ENCODE assay signal across 11 cellular contexts in the genomic region with DNA sequence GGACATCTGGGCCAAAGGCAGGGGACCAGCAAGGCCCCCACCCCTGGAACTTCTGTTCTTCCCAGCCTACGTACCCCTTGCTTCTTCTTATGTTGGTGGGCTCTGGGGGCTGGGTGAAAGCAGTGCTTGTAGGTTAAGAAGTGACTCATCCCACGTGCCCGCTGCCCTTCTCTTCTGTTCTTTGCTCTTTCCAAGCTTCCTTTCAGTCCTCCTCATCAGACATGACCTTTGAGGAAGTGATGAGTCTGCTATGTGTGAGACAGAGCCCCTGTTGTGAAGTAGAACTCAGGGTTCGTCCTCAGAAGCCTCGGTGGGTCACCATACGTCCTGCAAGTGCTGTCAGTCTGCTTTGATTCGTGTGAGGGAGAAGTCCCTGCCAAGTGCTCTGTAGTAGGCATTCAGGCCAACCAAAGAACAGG. TPM values are rescaled to one million over a fixed set of nuclear protein-coding genes. Genes with fewer than 3 reads are reported as not detected.
DNase-seq lines count a peak whose midpoint lies in the region; ATAC-seq and TF ChIP-seq lines count a peak whose summit lies in the region.
"Had no signal": no experiment of that assay in that cellular context is flagged by ENCODE, and none has a peak within 500 bp of the region (broad histone marks: within the 10 kb centered on the region; RNA-seq: fewer than 3 reads in every experiment).

No MANE protein-coding gene starts in this region.

- 37 to 47% methylated on average over 7 of the region's 7 CpGs for WGBS in tibial nerve, 2 donors
- WGBS in H9 (ENCODE audit: extremely low coverage, insufficient read length, low lambda C conversion rate): no CpG with 5 or more reads among the region's 7 CpGs

- H3K79me2 ChIP-seq in H9 (ENCODE audit: insufficient read depth, low read length): peaks cover 17% of the 10 kb centered on the region; the same call in 1 of the 2 replicates

- no peak overlapping the region for H4K8ac ChIP-seq in H9 (replicated peaks; ENCODE audit: insufficient read length, low read depth, low read length)

- H3K27me3 ChIP-seq in tibial nerve (no peaks in the 10 kb centered on the region), H9 (ENCODE audit: insufficient read depth, low read length) (no peaks in the 10 kb centered on the region)
- H3K27me3 ChIP-seq: ascending aorta, heart left ventricle had no signal

- no peaks in the 10 kb centered on the region for H4K20me1 ChIP-seq in H9 (ENCODE audit: control insufficient read depth, insufficient read depth, insufficient read length)

- H4K91ac ChIP-seq in H9 (ENCODE audit: insufficient read length, low read depth, low read length): no peak overlapping the region

- H3K4me1 ChIP-seq in tibial nerve (peaks cover 0 to 82% (median 33%) of the 10 kb centered on the region in 4 donors), H9 (ENCODE audit: insufficient read depth, low read length) (peaks cover 3% of the 10 kb centered on the region; the same call in 1 of the 2 replicates)

- H4K5ac ChIP-seq in H9 (ENCODE audit: insufficient read length, low read depth, low read length): no peak overlapping the region

- TF ChIP-seq CTCF in tibial nerve (IDR thresholded peaks at IDR 0.05) (no peak), H9 (conservative IDR thresholded peaks at IDR 0.05) (no peak)

- H2BK5ac ChIP-seq in H9 (ENCODE audit: insufficient read length, low read length): no peak overlapping the region

- no peaks in the 10 kb centered on the region for H3K23me2 ChIP-seq in H9 (ENCODE audit: insufficient read length, low read depth, low read length, poor library complexity, severe bottlenecking)

- no peak for TF ChIP-seq POLR2A in tibial nerve (IDR thresholded peaks at IDR 0.05)

- H2BK120ac ChIP-seq in H9 (ENCODE audit: low read depth, low read length, poor library complexity, severe bottlenecking): no peak overlapping the region

- no peak overlapping the region for H2BK20ac ChIP-seq in H9 (ENCODE audit: low read depth, low read length, poor library complexity, severe bottlenecking)

- peak overlapping the region in 3 of 4 donors; percentile 34 to 71 (median 65) for H3K27ac ChIP-seq in tibial nerve
- H3K27ac ChIP-seq in H9 (ENCODE audit: insufficient read length, low read depth, low read length): no peak overlapping the region
- H3K27ac ChIP-seq: ascending aorta had no signal

- no peak overlapping the region for H3K4me3 ChIP-seq in tibial nerve
- H3K4me3 ChIP-seq: ascending aorta, GM23338, heart left ventricle had no signal

- peaks cover 0 to 11% (median 0%) of the 10 kb centered on the region in 3 donors for H3K36me3 ChIP-seq in tibial nerve

- no peak overlapping the region for H3K4ac ChIP-seq in H9 (ENCODE audit: low read depth, low read length)

- H3K27me3 Mint-ChIP-seq in activated naive CD4-positive, alpha-beta T cell treated with anti-CD3 and anti-CD28 coated beads for 36 hours (ENCODE audit: low read depth): no peaks in the 10 kb centered on the region
- no peaks in the 10 kb centered on the region for H3K27me3 Mint-ChIP-seq in activated naive CD4-positive, alpha-beta T cell treated with anti-CD3 and anti-CD28 coated beads, Interleukin-2, amount 10 ng/mL, durations not matched to agents 7 days and 5 days
- H3K27me3 Mint-ChIP-seq in immature natural killer cell (ENCODE audit: low read depth in 3 of 3) (peaks cover 0 to 1% (median 0%) of the 10 kb centered on the region in 3 donors), H9 (ENCODE audit: low read depth) (no peaks in the 10 kb centered on the region)

- no peak overlapping the region for H3K9ac ChIP-seq in H9 (ENCODE audit: extremely low read depth, insufficient read length, low read length)

- H3K18ac ChIP-seq in H9 (ENCODE audit: insufficient read length, low read depth, low read length): no peak overlapping the region

- no peak overlapping the region for H3T11ph ChIP-seq in H9 (ENCODE audit: low read length)

- no peak for ATAC-seq in HG02938 (IDR thresholded peaks at IDR 0.05; ENCODE audit: unreplicated experiment)
- ATAC-seq: GM23338 had no signal

- no peak for TF ChIP-seq EP300 in tibial nerve (IDR thresholded peaks at IDR 0.05)

- no peak overlapping the region for H2AK5ac ChIP-seq in H9 (ENCODE audit: insufficient read length, low read length)

- H3K27ac Mint-ChIP-seq in activated naive CD4-positive, alpha-beta T cell treated with anti-CD3 and anti-CD28 coated beads for 36 hours: peak overlapping the region; percentile 20
- H3K27ac Mint-ChIP-seq in activated naive CD4-positive, alpha-beta T cell treated with anti-CD3 and anti-CD28 coated beads, Interleukin-2, amount 10 ng/mL, durations not matched to agents 7 days and 5 days: no peak overlapping the region
- H3K27ac Mint-ChIP-seq in immature natural killer cell (peak overlapping the region; percentile 41 to 88 (median 83)), H9 (no peak overlapping the region)
- H3K27ac Mint-ChIP-seq: GM23338 had no signal

- H3K4me2 ChIP-seq in H9 (ENCODE audit: insufficient read depth, insufficient read length, low read length): no peak overlapping the region
- H3K4me2 ChIP-seq: GM23338 had no signal

- no peak overlapping the region for H2BK12ac ChIP-seq in H9 (ENCODE audit: insufficient read length, low read depth, low read length)

- H3K4me1 Mint-ChIP-seq in activated naive CD4-positive, alpha-beta T cell treated with anti-CD3 and anti-CD28 coated beads for 36 hours (ENCODE audit: low read depth): peaks cover 81% of the 10 kb centered on the region
- H3K4me1 Mint-ChIP-seq in activated naive CD4-positive, alpha-beta T cell treated with anti-CD3 and anti-CD28 coated beads, Interleukin-2, amount 10 ng/mL, durations not matched to agents 7 days and 5 days: peaks cover 70% of the 10 kb centered on the region
- peaks cover 79 to 86% of the 10 kb centered on the region in 2 donors for H3K4me1 Mint-ChIP-seq in immature natural killer cell
- H3K4me1 Mint-ChIP-seq in H9: peaks cover 7 to 17% of the 10 kb centered on the region in 2 experiments

- no peak overlapping the region for H3K4me3 Mint-ChIP-seq in activated naive CD4-positive, alpha-beta T cell treated with anti-CD3 and anti-CD28 coated beads for 36 hours
- no peak overlapping the region for H3K4me3 Mint-ChIP-seq in activated naive CD4-positive, alpha-beta T cell treated with anti-CD3 and anti-CD28 coated beads, Interleukin-2, amount 10 ng/mL, durations not matched to agents 7 days and 5 days
- H3K4me3 Mint-ChIP-seq in immature natural killer cell (peak overlapping the region in 1 of 5 donors; percentile 6), H9 (no peak overlapping the region)
- H3K4me3 Mint-ChIP-seq: GM23338 had no signal

- no peak overlapping the region for H2BK15ac ChIP-seq in H9 (ENCODE audit: low read depth, low read length)

- H3K56ac ChIP-seq in H9 (ENCODE audit: insufficient read length, low read depth, low read length): no peak overlapping the region

- DNase-seq in activated naive CD4-positive, alpha-beta T cell treated with anti-CD3 and anti-CD28 coated beads for 36 hours: peak; percentile 42
- DNase-seq in activated naive CD4-positive, alpha-beta T cell treated with anti-CD3 and anti-CD28 coated beads, Interleukin-2, amount 10 ng/mL, durations not matched to agents 7 days and 5 days: no peak
- DNase-seq in activated CD8-positive, alpha-beta memory T cell treated with anti-CD3 and anti-CD28 coated beads, Interleukin-2, amount 50 U/mL, for 4 hours: peak; percentile 69
- no peak for DNase-seq in immature natural killer cell
- no peak for DNase-seq in tibial nerve (ENCODE audit: low spot score in 2 of 2)
- DNase-seq in NCI-H2029 treated with DMSO at 0.1 percent for 48 hours (lab: John Stamatoyannopoulos, UW): no peak
- DNase-seq in H9: no peak
- DNase-seq: heart left ventricle had no signal

- intact Hi-C loops in activated naive CD4-positive, alpha-beta T cell treated with anti-CD3 and anti-CD28 coated beads for 36 hours (cut with micrococcal nuclease): no loop called here

- peaks cover 5% of the 10 kb centered on the region for H3K79me1 ChIP-seq in H9 (ENCODE audit: insufficient read depth, low read depth, low read length, poor library complexity, severe bottlenecking)

- no peak overlapping the region for H3K23ac ChIP-seq in H9 (ENCODE audit: insufficient read length, low read depth, low read length)

- H3K9me3 ChIP-seq in tibial nerve: no peaks in the 10 kb centered on the region
- no peaks in the 10 kb centered on the region for H3K9me3 ChIP-seq in H9 (ENCODE audit: control insufficient read depth, low read depth, low read length)
- H3K9me3 ChIP-seq: ascending aorta, heart left ventricle had no signal

- CTCF ChIA-PET in activated naive CD4-positive, alpha-beta T cell treated with anti-CD3 and anti-CD28 coated beads for 36 hours (lab: Charles Lee): no interaction called here
- CTCF ChIA-PET in activated naive CD4-positive, alpha-beta T cell treated with anti-CD3 and anti-CD28 coated beads, Interleukin-2, amount 10 ng/mL, durations not matched to agents 7 days and 5 days (lab: Charles Lee): no interaction called here

- no peaks in the 10 kb centered on the region for H3K9me3 Mint-ChIP-seq in activated naive CD4-positive, alpha-beta T cell treated with anti-CD3 and anti-CD28 coated beads for 36 hours
- H3K9me3 Mint-ChIP-seq in activated naive CD4-positive, alpha-beta T cell treated with anti-CD3 and anti-CD28 coated beads, Interleukin-2, amount 10 ng/mL, durations not matched to agents 7 days and 5 days: no peaks in the 10 kb centered on the region
- H3K9me3 Mint-ChIP-seq in immature natural killer cell (no peaks in the 10 kb centered on the region), H9 (no peaks in the 10 kb centered on the region; a peak in 1 of 5 replicates)
- H3K9me3 Mint-ChIP-seq: GM23338 had no signal

- H3K36me3 Mint-ChIP-seq in activated naive CD4-positive, alpha-beta T cell treated with anti-CD3 and anti-CD28 coated beads for 36 hours (ENCODE audit: low read depth): peaks cover 29% of the 10 kb centered on the region
- H3K36me3 Mint-ChIP-seq in activated naive CD4-positive, alpha-beta T cell treated with anti-CD3 and anti-CD28 coated beads, Interleukin-2, amount 10 ng/mL, durations not matched to agents 7 days and 5 days: peaks cover 46% of the 10 kb centered on the region
- peaks cover 0 to 10% (median 10%) of the 10 kb centered on the region in 3 donors for H3K36me3 Mint-ChIP-seq in immature natural killer cell
- H3K36me3 Mint-ChIP-seq in H9 (ENCODE audit: insufficient read depth in 1 of 3, low read depth in 3 of 3): peaks cover 7 to 21% (median 11%) of the 10 kb centered on the region in 3 experiments; a peak in 6 of 7 replicates

- no peak overlapping the region for H3K14ac ChIP-seq in H9 (ENCODE audit: insufficient read depth, low read length)

- no peak overlapping the region for H2AFZ ChIP-seq in H9 (ENCODE audit: low read length)
- H2AFZ ChIP-seq: GM23338 had no signal

RNA-seq across cellular contexts. Expression of a gene that starts 12.7 kb away (rescaled TPM):
- 100 to 1,000 TPM in 1 of 2 experiments, 10 to 100 TPM in 1; 94.7 to 108 TPM for total RNA-seq in activated naive CD4-positive, alpha-beta T cell treated with anti-CD3 and anti-CD28 coated beads for 36 hours
- 10 to 100 TPM; 12.1 to 91.3 (median 23.0) TPM for polyA plus RNA-seq in immature natural killer cell
- total RNA-seq in tibial nerve (100 to 1,000 TPM in 2 of 4 donors, 10 to 100 TPM in 2; 49.2 to 147 (median 102) TPM), H9 (2021) (46.0 and 47.4 TPM in 2 replicates)

RNA-seq across cellular contexts. Expression of a gene that starts 24.5 kb away (rescaled TPM):
- total RNA-seq in activated naive CD4-positive, alpha-beta T cell treated with anti-CD3 and anti-CD28 coated beads for 36 hours: 10 to 100 TPM; 10.1 to 11.7 TPM
- polyA plus RNA-seq in immature natural killer cell: 10 to 100 TPM; 12.8 to 26.3 (median 26.1) TPM
- total RNA-seq in tibial nerve: 10 to 100 TPM; 31.6 to 50.4 (median 41.4) TPM
- total RNA-seq in H9 (2021): 11.9 and 12.7 TPM in 2 replicates

Comparison
In these comparisons a context has a peak if more than half of its experiments do, and no peak if none do; other contexts are left out.
1. DNase-seq: peak in activated naive CD4-positive, alpha-beta T cell treated with anti-CD3 and anti-CD28 coated beads for 36 hours (single experiment) and activated CD8-positive, alpha-beta memory T cell treated with anti-CD3 and anti-CD28 coated beads, Interleukin-2, amount 50 U/mL, for 4 hours (single experiment); none in activated naive CD4-positive, alpha-beta T cell treated with anti-CD3 and anti-CD28 coated beads, Interleukin-2, amount 10 ng/mL, durations not matched to agents 7 days and 5 days (single experiment), immature natural killer cell (0 of 3), tibial nerve (0 of 2), NCI-H2029 treated with DMSO at 0.1 percent for 48 hours (single experiment) and H9 (single experiment).
2. H3K27ac Mint-ChIP-seq: peak in activated naive CD4-positive, alpha-beta T cell treated with anti-CD3 and anti-CD28 coated beads for 36 hours (single experiment) and immature natural killer cell (6 of 6); none in activated naive CD4-positive, alpha-beta T cell treated with anti-CD3 and anti-CD28 coated beads, Interleukin-2, amount 10 ng/mL, durations not matched to agents 7 days and 5 days (single experiment) and H9 (0 of 3).